8 cellular contexts compared by ENCODE assay signal in genomic region chr16:53207810-53208752, GRCh38.
A peak's percentile ranks its signal among the peaks of the same experiment; 100 is the strongest.
DNase-seq lines count a peak whose midpoint lies in the region; ATAC-seq and TF ChIP-seq lines count a peak whose summit lies in the region.

No MANE protein-coding gene starts in this region.

- no peaks in the 10 kb centered on the region for H3K36me3 ChIP-seq in right atrium auricular region

- peak overlapping the region; percentile 94 for H3K27ac ChIP-seq in HL-60 (replicated peaks)
- peak overlapping the region; percentile 84 to 96 for H3K27ac ChIP-seq in right atrium auricular region

- DNase-seq in EL (peak; percentile 86), HL-60 (ENCODE audit: low read depth in 1 of 2, low spot score in 1 of 2) (peak; percentile 76 to 84), NCI-H82 (lab: John Stamatoyannopoulos, UW) (peak; percentile 96), anterior cingulate cortex (lab: John Stamatoyannopoulos, UW) (peak in 55 of 58 donors; percentile 2 to 83 (median 53)), right atrium auricular region (ENCODE audit: low spot score) (no peak), pons (ENCODE audit: low spot score) (peak; percentile 95), NCI-H1048 (lab: John Stamatoyannopoulos, UW) (no peak)

- peak; percentile 17 for TF ChIP-seq CTCF in HL-60 (IDR thresholded peaks at IDR 0.05; ENCODE audit: insufficient read depth, low read length)
- peak in 1 of 2 donors; percentile 59 for TF ChIP-seq CTCF in right atrium auricular region (IDR thresholded peaks at IDR 0.05)

- H3K4me3 ChIP-seq in HL-60 (replicated peaks; ENCODE audit: insufficient read depth, low read length) (peak overlapping the region; percentile 45), right atrium auricular region (peak overlapping the region; percentile 47 to 50)

- ATAC-seq in GM21367 (IDR thresholded peaks at IDR 0.05; ENCODE audit: unreplicated experiment): peak; percentile 59

- H3K27me3 ChIP-seq in HL-60 (ENCODE audit: insufficient read depth, poor library complexity, severe bottlenecking) (no peaks in the 10 kb centered on the region), right atrium auricular region (no peaks in the 10 kb centered on the region)

- peaks cover 0 to 44% of the 10 kb centered on the region in 2 donors for H3K4me1 ChIP-seq in right atrium auricular region

- no peaks in the 10 kb centered on the region for H3K9me3 ChIP-seq in right atrium auricular region

Comparison
In these comparisons a context has a peak if more than half of its experiments do, and no peak if none do; other contexts are left out.
1. DNase-seq: peak in EL (single experiment), HL-60 (2 of 2), NCI-H82 (single experiment), anterior cingulate cortex (55 of 58) and pons (single experiment); none in right atrium auricular region (single experiment) and NCI-H1048 (single experiment).